In genomic region chr16:20938426-20938825, GRCh38 we compare ENCODE assay signal across 13 cellular contexts. TPM values are rescaled to one million over a fixed set of nuclear protein-coding genes. Genes with fewer than 3 reads are reported as not detected.
A peak's percentile ranks its signal among the peaks of the same experiment; 100 is the strongest.
DNase-seq lines count a peak whose midpoint lies in the region; ATAC-seq, FAIRE-seq and TF ChIP-seq lines count a peak whose summit lies in the region.
"Had no signal": no experiment of that assay in that cellular context is flagged by ENCODE, and none has a peak within 500 bp of the region (broad histone marks: within the 10 kb centered on the region; RNA-seq: fewer than 3 reads in every experiment).

No MANE protein-coding gene starts in this region.

- H3K4me3 ChIP-seq in GM12878 (no peak overlapping the region), uterus (no peak overlapping the region), testis (no peak overlapping the region)
- H3K4me3 ChIP-seq in effector memory CD4-positive, alpha-beta T cell (ENCODE audit: insufficient read depth, low read depth, low read length, poor library complexity, severe bottlenecking), result no peak overlapping the region
- H3K4me3 ChIP-seq: skin epidermis had no signal

- TF ChIP-seq CTCF in GM12878 (IDR thresholded peaks at IDR 0.05 in 2 of 3, conservative IDR thresholded peaks at IDR 0.05 in 1 of 3; ENCODE audit: control insufficient read depth in 2 of 3, extremely low read depth in 1 of 3, insufficient read depth in 1 of 3, low read depth in 3 of 3, low read length in 3 of 3) (no peak), uterus (IDR thresholded peaks at IDR 0.05) (no peak), testis (IDR thresholded peaks at IDR 0.05) (no peak)

- FAIRE-seq in GM12878 (lab: Jason Lieb, UNC), result no peak
- FAIRE-seq: G401.6 had no signal

- CTCF ChIA-PET in GM12878 (lab: Yijun Ruan, JAX), result interaction anchor here (0.7 to 1.2 kb wide), 2 partner anchors 39 to 87 kb away, joined by 3 to 5 read pairs; no protein-coding TSS in a partner anchor

- SMC1A ChIA-PET in GM12878 (lab: Charles Lee; ENCODE audit: uncharacterized antibody, unreplicated experiment), result interaction anchor here (0.8 to 1.3 kb wide), 2 partner anchors 8 to 17 kb away, joined by 3 to 6 read pairs; no protein-coding TSS in a partner anchor

- TF ChIP-seq EP300 in GM12878 (IDR thresholded peaks at IDR 0.05; ENCODE audit: borderline replicate concordance in 1 of 2, control insufficient read depth in 1 of 2, low read depth in 2 of 2, low read length in 2 of 2), result no peak

- ATAC-seq in activated CD4-positive, CD25-positive, alpha-beta regulatory T cell treated with anti-CD3 and anti-CD28 coated beads, Interleukin-2, amount 50 U/mL, for 24 hours, result peak; percentile 69 to 85
- no peak; the same call in 2 of the 3 replicates for ATAC-seq in GM12878

- no peak overlapping the region for H3K9ac ChIP-seq in GM12878 (ENCODE audit: control insufficient read depth, insufficient read depth, low read length)

- H3K9me3 ChIP-seq in GM12878 (replicated peaks; ENCODE audit: control insufficient read depth, insufficient read depth, low read length), result no peaks in the 10 kb centered on the region
- no peaks in the 10 kb centered on the region for H3K9me3 ChIP-seq in effector memory CD4-positive, alpha-beta T cell (ENCODE audit: control insufficient read depth, low read length)
- H3K9me3 ChIP-seq in uterus, result no peaks in the 10 kb centered on the region
- no peaks in the 10 kb centered on the region for H3K9me3 ChIP-seq in testis

- H3K36me3 ChIP-seq in GM12878 (ENCODE audit: control insufficient read depth in 2 of 2, insufficient read depth in 2 of 2, low read length in 1 of 2) (no peaks in the 10 kb centered on the region), uterus (no peaks in the 10 kb centered on the region), testis (ENCODE audit: low read depth, missing control alignments) (no peaks in the 10 kb centered on the region)
- no peaks in the 10 kb centered on the region for H3K36me3 ChIP-seq in effector memory CD4-positive, alpha-beta T cell (ENCODE audit: control insufficient read depth, insufficient read depth, low read length)

- H3K4me1 ChIP-seq in GM12878 (ENCODE audit: control insufficient read depth, insufficient read depth, low read length), result peaks cover 4% of the 10 kb centered on the region
- H3K4me1 ChIP-seq in effector memory CD4-positive, alpha-beta T cell (ENCODE audit: control insufficient read depth, insufficient read depth, low read length, poor library complexity, severe bottlenecking), result no peaks in the 10 kb centered on the region
- no peaks in the 10 kb centered on the region for H3K4me1 ChIP-seq in uterus
- H3K4me1 ChIP-seq in testis, result no peaks in the 10 kb centered on the region

- RAD21 ChIA-PET in GM12878 (lab: Charles Lee; ENCODE audit: unreplicated experiment), result interaction anchor here (1.1 kb wide), 1 partner anchor 60 kb away, joined by 3 read pairs; no protein-coding TSS in a partner anchor

- no peak for TF ChIP-seq RAD21 in GM12878 (IDR thresholded peaks at IDR 0.05; ENCODE audit: insufficient read depth, low read depth, low read length)

- in situ Hi-C loops in GM12878 (cut with MboI), result no loop called here

- DNase-seq in activated CD4-positive, CD25-positive, alpha-beta regulatory T cell (lab: John Stamatoyannopoulos, UW), result no peak
- peak; percentile 63 for DNase-seq in M059J (ENCODE audit: low read depth)
- DNase-seq in GM12878 (ENCODE audit: low read depth, low spot score), result no peak
- DNase-seq in non-pigmented ciliary epithelial cell (ENCODE audit: low read depth), result peak; percentile 20
- no peak for DNase-seq in effector memory CD4-positive, alpha-beta T cell
- DNase-seq in uterus, result no peak
- no peak for DNase-seq in testis
- DNase-seq: erythroblast, NCI-H226, SHP77 treated with DMSO at 0.1 percent for 48 hours had no signal

- no peak for TF ChIP-seq POLR2A in GM12878 (IDR thresholded peaks at IDR 0.05; ENCODE audit: low read depth, low read length)
- TF ChIP-seq POLR2A in uterus (IDR thresholded peaks at IDR 0.05), result no peak
- no peak for TF ChIP-seq POLR2A in testis (IDR thresholded peaks at IDR 0.05)

- no peaks in the 10 kb centered on the region for H3K27me3 ChIP-seq in GM12878 (replicated peaks in 1 of 2; ENCODE audit: control insufficient read depth in 2 of 2, insufficient read depth in 2 of 2, low read length in 1 of 2)
- H3K27me3 ChIP-seq in effector memory CD4-positive, alpha-beta T cell (replicated peaks; ENCODE audit: control insufficient read depth, insufficient read depth, low read length, poor library complexity, severe bottlenecking), result no peaks in the 10 kb centered on the region
- no peaks in the 10 kb centered on the region for H3K27me3 ChIP-seq in uterus
- H3K27me3 ChIP-seq in testis, result no peaks in the 10 kb centered on the region

- no peak overlapping the region for H2AFZ ChIP-seq in GM12878 (ENCODE audit: control insufficient read depth, low read depth, low read length)

- WGBS in GM12878 (ENCODE audit: insufficient coverage, insufficient replicate concordance, low lambda C conversion rate, missing lambda C conversion rate), result 6% methylated on average over 2 of the region's 2 CpGs
- 58 to 67% methylated on average over 2 of the region's 2 CpGs for WGBS in testis, 2 donors

- POLR2A ChIA-PET in GM12878 (lab: Charles Lee), result interaction anchor here (0.6 to 0.7 kb wide), 2 partner anchors 96 to 133 kb away, joined by 3 to 4 read pairs; no protein-coding TSS in a partner anchor

- intact Hi-C loops in GM12878 (cut with micrococcal nuclease; ENCODE audit: unreplicated experiment) (no loop called here), uterus (cut with DNase I; ENCODE audit: low total_unique reads) (no loop called here), testis (cut with DNase I; ENCODE audit: low total_unique reads) (no loop called here)

- H3K4me2 ChIP-seq in GM12878 (ENCODE audit: control insufficient read depth, insufficient read depth), result no peak overlapping the region

- H4K20me1 ChIP-seq in GM12878 (ENCODE audit: control insufficient read depth, insufficient read depth), result no peaks in the 10 kb centered on the region

- no TSS peak for BruUV-seq in GM12878 (replicated peaks; lab: Mats Ljungman, UMichigan)

- H3K27ac ChIP-seq in GM12878 (ENCODE audit: control insufficient read depth, insufficient read depth) (no peak overlapping the region), uterus (no peak overlapping the region), testis (no peak overlapping the region)
- H3K27ac ChIP-seq in effector memory CD4-positive, alpha-beta T cell (ENCODE audit: insufficient read depth, low read length, poor library complexity, severe bottlenecking), result no peak overlapping the region
- H3K27ac ChIP-seq: skin epidermis had no signal

- H3K79me2 ChIP-seq in GM12878 (ENCODE audit: control insufficient read depth, insufficient read depth, low read length), result no peaks in the 10 kb centered on the region

TF ChIP-seq in GM12878, 131 proteins besides CTCF, POLR2A, EP300 and RAD21:
- 0 out of 2 replicates have a peak, but pooled peaks have one; percentile 15 for TF ChIP-seq JUNB (IDR thresholded peaks at IDR 0.05)
- TF ChIP-seq ZZZ3 (IDR thresholded peaks at IDR 0.05; ENCODE audit: control insufficient read depth, insufficient read length, low read depth), result no peak

RNA-seq across cellular contexts. Expression of gene LYRM1, which starts 37.9 kb away (rescaled TPM):
- 33.5 and 45.9 TPM in 2 replicates for total RNA-seq in M059J (2014; rRNA removed; shearing (Covaris generic))
- 12.4 and 15.2 TPM in 2 replicates for total RNA-seq in GM12878 (2013; cell fraction: nucleolus; rRNA removed)
- total RNA-seq in GM12878 (2014; rRNA removed) (24.9 and 27.2 TPM in 2 replicates), GM12878 (2014; rRNA removed; fragmentation: Illumina TruSeq; extraction: Trizol) (37.2 and 41.0 TPM in 2 replicates), GM12878 (2021) (18.4 and 19.4 TPM in 2 replicates), uterus (100 to 1,000 TPM in 1 of 4 donors, 10 to 100 TPM in 3; 40.0 to 201 (median 51.0) TPM), testis (10 to 100 TPM; 30.2 to 43.0 TPM)
- 26.1 TPM for polyA plus RNA-seq in GM12878 (2011; ENCODE audit: low read depth)
- polyA plus RNA-seq in GM12878 (2011; rRNA removed) (54.4 and 81.5 TPM in 2 replicates), GM12878 (2014; fragmentation: Illumina TruSeq; extraction: Trizol) (43.8 and 44.8 TPM in 2 replicates), GM12878 (2014; fragmentation: Nextera tagmentation; extraction: Ambion mirVana) (10 to 100 TPM; 36.9 to 43.7 TPM), GM12878 (2014; rRNA removed) (29.3 and 30.2 TPM in 2 replicates), GM12878 (2016; fragmentation: Nextera tagmentation; extraction: Ambion mirVana) (10 to 100 TPM; 38.9 to 40.5 TPM), testis (ENCODE audit: insufficient read depth, low read depth, low replicate concordance) (87.2 TPM)
- polyA plus RNA-seq in GM12878 (2011; cell fraction: cytosol; rRNA removed), result 28.2 and 33.0 TPM in 2 replicates
- 18.8 and 24.1 TPM in 2 replicates for polyA plus RNA-seq in GM12878 (2011; cell fraction: nucleus; rRNA removed)
- polyA plus RNA-seq in GM12878 (2012), result 26.8 and 27.8 TPM in 2 replicates
- 20.1 and 26.8 TPM in 2 replicates for polyA minus RNA-seq in GM12878 (2011; rRNA and poly(A)+ RNA removed)
- polyA minus RNA-seq in GM12878 (2011; cell fraction: cytosol; rRNA and poly(A)+ RNA removed), result 15.2 and 16.8 TPM in 2 replicates
- 5.7 and 6.6 TPM in 2 replicates for polyA minus RNA-seq in GM12878 (2011; cell fraction: nucleus; rRNA and poly(A)+ RNA removed)

RNA-seq across cellular contexts. Expression of gene DCUN1D3, which starts 38.3 kb away (rescaled TPM):
- 12.5 and 12.6 TPM in 2 replicates for total RNA-seq in M059J (2014; rRNA removed; shearing (Covaris generic))
- total RNA-seq in GM12878 (2013; cell fraction: nucleolus; rRNA removed), result 6.1 and 7.6 TPM in 2 replicates
- total RNA-seq in GM12878 (2014; rRNA removed), result 2.4 and 2.8 TPM in 2 replicates
- 2.3 and 2.5 TPM in 2 replicates for total RNA-seq in GM12878 (2014; rRNA removed; fragmentation: Illumina TruSeq; extraction: Trizol)
- 3.5 and 3.7 TPM in 2 replicates for total RNA-seq in GM12878 (2021)
- polyA plus RNA-seq in GM12878 (2011; ENCODE audit: low read depth), result 1.7 TPM
- 4.5 and 5.5 TPM in 2 replicates for polyA plus RNA-seq in GM12878 (2011; rRNA removed)
- polyA plus RNA-seq in GM12878 (2011; cell fraction: cytosol; rRNA removed), result 3.1 and 3.5 TPM in 2 replicates
- 6.2 and 7.4 TPM in 2 replicates for polyA plus RNA-seq in GM12878 (2011; cell fraction: nucleus; rRNA removed)
- 2.1 and 2.6 TPM in 2 replicates for polyA plus RNA-seq in GM12878 (2012)
- polyA plus RNA-seq in GM12878 (2014; fragmentation: Illumina TruSeq; extraction: Trizol), result 1.6 and 1.8 TPM in 2 replicates
- 1 to 10 TPM in 1 of 2 experiments, under 1 TPM in 1; 0.47 to 1.2 TPM for polyA plus RNA-seq in GM12878 (2014; fragmentation: Nextera tagmentation; extraction: Ambion mirVana)
- polyA plus RNA-seq in GM12878 (2014; rRNA removed), result 1.9 TPM in 2 replicates
- 1 to 10 TPM; 1.3 to 1.8 TPM for polyA plus RNA-seq in GM12878 (2016; fragmentation: Nextera tagmentation; extraction: Ambion mirVana)
- 6.0 and 7.6 TPM in 2 replicates for polyA minus RNA-seq in GM12878 (2011; rRNA and poly(A)+ RNA removed)
- polyA minus RNA-seq in GM12878 (2011; cell fraction: cytosol; rRNA and poly(A)+ RNA removed), result 2.4 and 2.9 TPM in 2 replicates
- polyA minus RNA-seq in GM12878 (2011; cell fraction: nucleus; rRNA and poly(A)+ RNA removed), result 5.8 and 7.0 TPM in 2 replicates
- 10 to 100 TPM; 14.7 to 38.0 (median 21.5) TPM for total RNA-seq in uterus
- total RNA-seq in testis, result 10 to 100 TPM; 15.2 to 16.5 TPM
- 19.5 TPM for polyA plus RNA-seq in testis (ENCODE audit: insufficient read depth, low read depth, low replicate concordance)

Comparison
In these comparisons a context has a peak if more than half of its experiments do, and no peak if none do; other contexts are left out.
1. DNase-seq: peak in M059J (single experiment) and non-pigmented ciliary epithelial cell (single experiment); none in activated CD4-positive, CD25-positive, alpha-beta regulatory T cell (0 of 4), GM12878 (single experiment), effector memory CD4-positive, alpha-beta T cell (0 of 3), uterus (0 of 2) and testis (single experiment).